Comparison of ENCODE assay signal across 29 cellular contexts in the genomic region with DNA sequence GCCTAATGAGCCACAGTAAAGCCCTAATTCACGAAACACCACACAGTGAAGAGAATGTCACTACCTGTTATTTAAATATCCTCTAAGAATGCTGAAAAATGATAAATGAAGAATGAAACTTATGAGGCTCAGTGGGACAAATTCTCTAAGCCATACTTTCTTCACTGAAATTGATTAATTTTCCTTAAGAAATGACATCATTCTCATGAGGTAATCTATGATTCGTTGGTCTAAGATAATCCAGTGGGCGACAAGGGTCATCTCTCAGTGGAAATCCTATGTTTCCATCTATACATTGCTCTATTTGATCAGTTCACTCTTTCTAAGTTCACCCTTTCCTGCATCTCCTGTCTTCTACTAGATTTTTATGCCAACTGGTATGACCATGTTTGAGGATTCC.
"Had no signal": no experiment of that assay in that cellular context is flagged by ENCODE, and none has a peak within 500 bp of the region (broad histone marks: within the 10 kb centered on the region; RNA-seq: fewer than 3 reads in every experiment).

No MANE protein-coding gene starts in this region.

- H3K4me1 Mint-ChIP-seq: endodermal cell had no signal

- H3K4me1 ChIP-seq: colonic mucosa, esophagus squamous epithelium, foreskin keratinocyte, gastrocnemius medialis had no signal

- ATAC-seq: effector memory CD8-positive, alpha-beta T cell; esophagus mucosa; foreskin keratinocyte; gastrocnemius medialis; gastroesophageal sphincter; heart left ventricle; heart right ventricle had no signal

- H3K27ac Mint-ChIP-seq: dendritic cell treated with granulocyte-macrophage colony-stimulating factor and Interleukin-4, amounts not matched to agents 40 ng/mL and 50 ng/mL, for 4 days; effector memory CD8-positive, alpha-beta T cell; endodermal cell had no signal

- H3K27me3 Mint-ChIP-seq: dendritic cell treated with granulocyte-macrophage colony-stimulating factor and Interleukin-4, amounts not matched to agents 40 ng/mL and 50 ng/mL, for 4 days; effector memory CD8-positive, alpha-beta T cell had no signal

- H3K9me3 ChIP-seq: colonic mucosa, esophagus muscularis mucosa, esophagus squamous epithelium, gastrocnemius medialis, gastroesophageal sphincter, heart left ventricle, heart right ventricle had no signal

- H3K27ac ChIP-seq: colonic mucosa, coronary artery, dorsolateral prefrontal cortex, epithelial cell of prostate, esophagus muscularis mucosa, esophagus squamous epithelium, foreskin keratinocyte, gastrocnemius medialis, gastroesophageal sphincter, heart left ventricle, heart right ventricle had no signal

- H3K4me3 Mint-ChIP-seq: dendritic cell treated with granulocyte-macrophage colony-stimulating factor and Interleukin-4, amounts not matched to agents 40 ng/mL and 50 ng/mL, for 4 days; effector memory CD8-positive, alpha-beta T cell; endodermal cell had no signal

- H3K27me3 ChIP-seq: colonic mucosa, esophagus muscularis mucosa, esophagus squamous epithelium, foreskin keratinocyte, gastrocnemius medialis, gastroesophageal sphincter, heart left ventricle had no signal

- DNase-seq: colonic mucosa; cortex of kidney; dermis blood vessel endothelial cell; dorsolateral prefrontal cortex; effector CD4-positive, alpha-beta T cell; effector CD8-positive, alpha-beta T cell; effector memory CD4-positive, alpha-beta T cell; effector memory CD8-positive, alpha-beta T cell; endodermal cell; erythroblast; esophagus squamous epithelium; foreskin fibroblast; foreskin keratinocyte; foreskin melanocyte; gastrocnemius medialis; glutamatergic neuron; head of caudate nucleus; heart left ventricle; heart right ventricle had no signal

- H3K36me3 ChIP-seq: colonic mucosa, esophagus muscularis mucosa, esophagus squamous epithelium, gastrocnemius medialis, gastroesophageal sphincter, heart left ventricle, heart right ventricle had no signal

- FAIRE-seq: colon, endometrium, endothelial cell of umbilical vein, frontal cortex had no signal

- H3K4me3 ChIP-seq: colonic mucosa, coronary artery, dorsolateral prefrontal cortex, esophagus muscularis mucosa, esophagus squamous epithelium, gastrocnemius medialis, gastroesophageal sphincter, heart left ventricle, heart right ventricle had no signal
